In genomic region chr2:202034249-202035088, GRCh38 we compare ENCODE assay signal across 8 cellular contexts. TPM values are rescaled to one million over a fixed set of nuclear protein-coding genes. Genes with fewer than 3 reads are reported as not detected.
DNase-seq lines count a peak whose midpoint lies in the region; ATAC-seq and TF ChIP-seq lines count a peak whose summit lies in the region.

No MANE protein-coding gene starts in this region.

- intact Hi-C loops in Caco-2 (cut with micrococcal nuclease; ENCODE audit: unreplicated experiment): loop anchor here (5.0 kb wide), 3 partner anchors 127 to 237 kb away; no protein-coding TSS in a partner anchor
- intact Hi-C loops in naive thymus-derived CD4-positive, alpha-beta T cell (cut with micrococcal nuclease): loop anchor here (1.0 to 10.0 kb wide), 10 partner anchors 140 to 1224 kb away; partner anchors contain the start of genes BMPR2 (in 1 of the 2), BZW1 (in 1 of the 2), CFLAR (in 1 of the 2) and CYP20A1 (in 1 of the 2)
- intact Hi-C loops in aorta (cut with DNase I): loop anchor here (5.0 kb wide), 3 partner anchors 143 to 237 kb away; no protein-coding TSS in a partner anchor

- peaks cover 24% of the 10 kb centered on the region for H3K36me3 Mint-ChIP-seq in Caco-2 (ENCODE audit: insufficient read depth, unreplicated experiment)
- H3K36me3 Mint-ChIP-seq in IgD-negative memory B cell: no peaks in the 10 kb centered on the region
- no peaks in the 10 kb centered on the region for H3K36me3 Mint-ChIP-seq in naive thymus-derived CD4-positive, alpha-beta T cell

- peak overlapping the region; percentile 96 for H3K27ac Mint-ChIP-seq in Caco-2 (ENCODE audit: unreplicated experiment)
- H3K27ac Mint-ChIP-seq in IgD-negative memory B cell: peak overlapping the region in 2 of 3 donors; percentile 76 to 92
- H3K27ac Mint-ChIP-seq in naive thymus-derived CD4-positive, alpha-beta T cell: peak overlapping the region in 4 of 9 donors; percentile 52 to 83 (median 68)

- peak overlapping the region; percentile 85 for H3K4me3 ChIP-seq in Caco-2 (ENCODE audit: low read depth, low read length)
- H3K4me3 ChIP-seq in epithelial cell of proximal tubule (ENCODE audit: low read depth, low read length): peak overlapping the region; percentile 64
- peak overlapping the region; percentile 65 for H3K4me3 ChIP-seq in naive thymus-derived CD4-positive, alpha-beta T cell (ENCODE audit: low read length)
- H3K4me3 ChIP-seq in aorta (ENCODE audit: low read length in 2 of 2): peak overlapping the region; percentile 53 to 76

- no TSS peak for BruUV-seq in Caco-2 (replicated peaks; lab: Mats Ljungman, UMichigan)

- DNase-seq in Caco-2: peak in 1 of 2 experiments; percentile 49
- peak; percentile 25 to 41 for DNase-seq in activated CD4-positive, alpha-beta T cell treated with anti-CD3 and anti-CD28 coated beads, Interleukin-2, amount 50 U/mL, for 48 hours
- no peak for DNase-seq in epithelial cell of proximal tubule (ENCODE audit: low read depth)
- peak in 7 of 9 donors; percentile 22 to 53 (median 32) for DNase-seq in naive thymus-derived CD4-positive, alpha-beta T cell
- peak; percentile 46 to 82 for DNase-seq in aorta
- no peak for DNase-seq in epidermal melanocyte (ENCODE audit: insufficient read length, low spot score)

- no peaks in the 10 kb centered on the region for H3K9me3 ChIP-seq in Caco-2
- no peaks in the 10 kb centered on the region for H3K9me3 ChIP-seq in naive thymus-derived CD4-positive, alpha-beta T cell (ENCODE audit: control insufficient read depth in 2 of 3, low read length in 3 of 3)
- no peaks in the 10 kb centered on the region for H3K9me3 ChIP-seq in aorta (ENCODE audit: control insufficient read depth, low read length)

- peaks cover 14% of the 10 kb centered on the region for H3K4me1 Mint-ChIP-seq in Caco-2 (ENCODE audit: low read depth, unreplicated experiment)
- H3K4me1 Mint-ChIP-seq in IgD-negative memory B cell: peaks cover 9 to 10% (median 9%) of the 10 kb centered on the region in 3 donors
- H3K4me1 Mint-ChIP-seq in naive thymus-derived CD4-positive, alpha-beta T cell: peaks cover 6 to 20% (median 14%) of the 10 kb centered on the region in 7 donors

- POLR2A ChIA-PET in Caco-2 (lab: Charles Lee): interaction anchor here (0.5 kb wide), 1 partner anchor 30 kb away, joined by 3 read pairs; no protein-coding TSS in a partner anchor
- POLR2A ChIA-PET in naive thymus-derived CD4-positive, alpha-beta T cell (lab: Charles Lee): no interaction called here

- ATAC-seq in GM21423 (IDR thresholded peaks at IDR 0.05; ENCODE audit: unreplicated experiment) (peak; percentile 9), aorta (ENCODE audit: low FRiP score) (no peak)
- peak; percentile 3 for ATAC-seq in naive thymus-derived CD4-positive, alpha-beta T cell

- 0 to 1% methylated on average over 81 to 105 of the region's 105 CpGs for WGBS in aorta, 2 donors

- H3K27me3 Mint-ChIP-seq in Caco-2 (ENCODE audit: insufficient read depth, unreplicated experiment): no peaks in the 10 kb centered on the region
- peaks cover 20% of the 10 kb centered on the region for H3K27me3 Mint-ChIP-seq in IgD-negative memory B cell
- H3K27me3 Mint-ChIP-seq in naive thymus-derived CD4-positive, alpha-beta T cell: peaks cover 0 to 50% (median 16%) of the 10 kb centered on the region in 5 donors

- H3K27me3 ChIP-seq in Caco-2 (replicated peaks; ENCODE audit: control insufficient read depth, insufficient read depth, low read length) (no peaks in the 10 kb centered on the region), aorta (ENCODE audit: control insufficient read depth in 1 of 2, insufficient read depth in 2 of 2, low read length in 1 of 2) (no peaks in the 10 kb centered on the region)
- H3K27me3 ChIP-seq in naive thymus-derived CD4-positive, alpha-beta T cell (ENCODE audit: control insufficient read depth in 2 of 2, insufficient read depth in 2 of 2, low read length in 2 of 2): peaks cover 6 to 22% of the 10 kb centered on the region in 2 donors

- H3K4me3 Mint-ChIP-seq in Caco-2 (ENCODE audit: unreplicated experiment) (no peak overlapping the region), IgD-negative memory B cell (peak overlapping the region in 3 of 4 donors; percentile 85 to 96 (median 93))
- H3K4me3 Mint-ChIP-seq in naive thymus-derived CD4-positive, alpha-beta T cell: peak overlapping the region in 8 of 10 donors; percentile 76 to 92 (median 88)

- H3K36me3 ChIP-seq in Caco-2 (ENCODE audit: control insufficient read depth, insufficient read depth, low read length): peaks cover 3% of the 10 kb centered on the region; the same call in 1 of the 2 replicates
- H3K36me3 ChIP-seq in naive thymus-derived CD4-positive, alpha-beta T cell (ENCODE audit: control insufficient read depth in 2 of 3, insufficient read depth in 3 of 3, low read length in 3 of 3): no peaks in the 10 kb centered on the region
- H3K36me3 ChIP-seq in aorta (ENCODE audit: control insufficient read depth in 1 of 2, insufficient read depth in 2 of 2, low read length in 1 of 2): no peaks in the 10 kb centered on the region

- H3K4me1 ChIP-seq in Caco-2 (peaks cover 41% of the 10 kb centered on the region), aorta (ENCODE audit: control insufficient read depth in 1 of 2, insufficient read depth in 2 of 2, low read length in 2 of 2) (no peaks in the 10 kb centered on the region)
- H3K4me1 ChIP-seq in naive thymus-derived CD4-positive, alpha-beta T cell (ENCODE audit: control insufficient read depth in 2 of 2, insufficient read depth in 2 of 2, low read length in 2 of 2): peaks cover 9 to 11% of the 10 kb centered on the region in 2 donors

- TF ChIP-seq CTCF in Caco-2 (IDR thresholded peaks at IDR 0.05; ENCODE audit: insufficient read depth in 1 of 2, low read depth in 1 of 2, low read length in 1 of 2, severe bottlenecking in 1 of 2, unreplicated experiment in 1 of 2) (no peak), epithelial cell of proximal tubule (conservative IDR thresholded peaks at IDR 0.05; ENCODE audit: low read depth, low read length) (no peak)

- H3K27ac ChIP-seq in naive thymus-derived CD4-positive, alpha-beta T cell (ENCODE audit: low read depth, low read length): no peak overlapping the region
- H3K27ac ChIP-seq in aorta (ENCODE audit: low read depth in 1 of 2, low read length in 2 of 2): peak overlapping the region; percentile 46 to 96

- H3K9me3 Mint-ChIP-seq in Caco-2 (ENCODE audit: unreplicated experiment) (no peaks in the 10 kb centered on the region), IgD-negative memory B cell (peaks cover 0 to 1% (median 0%) of the 10 kb centered on the region in 3 donors)
- peaks cover 0 to 2% (median 0%) of the 10 kb centered on the region in 11 donors for H3K9me3 Mint-ChIP-seq in naive thymus-derived CD4-positive, alpha-beta T cell

- CTCF ChIA-PET in Caco-2 (lab: Charles Lee): interaction anchor here (1.0 kb wide), 1 partner anchor 22 kb away, joined by 3 read pairs; no protein-coding TSS in a partner anchor
- CTCF ChIA-PET in naive thymus-derived CD4-positive, alpha-beta T cell (lab: Charles Lee): no interaction called here

RNA-seq across cellular contexts. Expression of gene FZD7, which starts 0.8 kb away (rescaled TPM):
- total RNA-seq in Caco-2 (2022): 40.4 and 41.4 TPM in 2 replicates
- 0.19 TPM for polyA plus RNA-seq in IgD-negative memory B cell
- 34.8 and 36.6 TPM in 2 replicates for total RNA-seq in epithelial cell of proximal tubule
- total RNA-seq in naive thymus-derived CD4-positive, alpha-beta T cell: under 1 TPM; 0.27 to 0.99 (median 0.43) TPM
- polyA plus RNA-seq in naive thymus-derived CD4-positive, alpha-beta T cell: under 1 TPM in 1 of 2 donors, not detected in 1; 0.17 TPM
- total RNA-seq in aorta: 10 to 100 TPM; 19.0 to 24.3 TPM
- 1 to 10 TPM; 4.4 to 4.8 TPM for polyA plus RNA-seq in aorta

RNA-seq across cellular contexts. Expression of gene KIAA2012, which starts 38.6 kb away (rescaled TPM):
- total RNA-seq in Caco-2 (2022): 0.27 and 0.37 TPM in 2 replicates
- not detected for polyA plus RNA-seq in IgD-negative memory B cell
- not detected in 2 replicates for total RNA-seq in epithelial cell of proximal tubule
- total RNA-seq in naive thymus-derived CD4-positive, alpha-beta T cell: not detected
- not detected for polyA plus RNA-seq in naive thymus-derived CD4-positive, alpha-beta T cell
- not detected for total RNA-seq in aorta
- polyA plus RNA-seq in aorta: not detected

Comparison
In these comparisons a context has a peak if more than half of its experiments do, and no peak if none do; other contexts are left out.
1. DNase-seq: peak in activated CD4-positive, alpha-beta T cell treated with anti-CD3 and anti-CD28 coated beads, Interleukin-2, amount 50 U/mL, for 48 hours (2 of 2), naive thymus-derived CD4-positive, alpha-beta T cell (7 of 9) and aorta (2 of 2); none in epithelial cell of proximal tubule (single experiment) and epidermal melanocyte (single experiment).
2. RNA of gene FZD7, which starts 0.8 kb away (total RNA-seq): 40.4 to 41.4 TPM in Caco-2, 34.8 to 36.6 TPM in epithelial cell of proximal tubule and 19.0 to 24.3 TPM in aorta; 0.27 to 0.99 TPM in naive thymus-derived CD4-positive, alpha-beta T cell; every median in the first group is over 10 times any median in the second.
3. Peak in every context shown above with its lines, with median percentiles within 50 percentile points of each other: H3K4me3 ChIP-seq.